29 cellular contexts compared by ENCODE assay signal in genomic region chr3:110567032-110567431, GRCh38.
"Had no signal": no experiment of that assay in that cellular context is flagged by ENCODE, and none has a peak within 500 bp of the region (broad histone marks: within the 10 kb centered on the region; RNA-seq: fewer than 3 reads in every experiment).

No MANE protein-coding gene starts in this region.

- H3K4me3 Mint-ChIP-seq: natural killer cell; neural progenitor cell; stimulated activated naive B cell treated with anti-CD40 and anti-IgM and Interleukin-4, amounts not matched to agents 10 μg/mL and 1 μg/mL and 100 μg/mL, for 72 hours had no signal

- H3K36me3 Mint-ChIP-seq: stimulated activated naive B cell treated with anti-CD40 and anti-IgM and Interleukin-4, amounts not matched to agents 10 μg/mL and 1 μg/mL and 100 μg/mL, for 72 hours had no signal

- H3K27ac ChIP-seq: breast epithelium, heart left ventricle, neural progenitor cell, parathyroid adenoma, psoas muscle, stomach, thyroid gland, upper lobe of left lung, vagina, WERI-Rb-1 had no signal

- H3K9ac ChIP-seq: neural progenitor cell, parathyroid adenoma had no signal

- FAIRE-seq: endothelial cell of umbilical vein, TTC549 had no signal

- H3K4me1 ChIP-seq: breast epithelium, heart left ventricle, neural progenitor cell, parathyroid adenoma, psoas muscle, stomach, thyroid gland, upper lobe of left lung, vagina had no signal

- H3K27me3 Mint-ChIP-seq: stimulated activated naive B cell treated with anti-CD40 and anti-IgM and Interleukin-4, amounts not matched to agents 10 μg/mL and 1 μg/mL and 100 μg/mL, for 72 hours had no signal

- H3K36me3 ChIP-seq: breast epithelium, heart left ventricle, neural progenitor cell, stomach, thyroid gland, upper lobe of left lung, vagina, WERI-Rb-1 had no signal

- H3K9me3 ChIP-seq: breast epithelium, psoas muscle, thyroid gland, upper lobe of left lung, vagina had no signal

- H3K27me3 ChIP-seq: breast epithelium, heart left ventricle, neural progenitor cell, stomach, thyroid gland, upper lobe of left lung, vagina had no signal

- H3K79me2 ChIP-seq: parathyroid adenoma had no signal

- H3K4me3 ChIP-seq: breast epithelium, heart left ventricle, neural progenitor cell, psoas muscle, smooth muscle cell, stomach, thyroid gland, upper lobe of left lung, vagina had no signal

- H2AFZ ChIP-seq: neural progenitor cell, parathyroid adenoma had no signal

- DNase-seq: activated CD4-positive, alpha-beta T cell treated with anti-CD3 and anti-CD28 coated beads for 48 hours; activated CD4-positive, alpha-beta T cell treated with anti-CD3 and anti-CD28 coated beads, Interleukin-2, amount 50 U/mL, for 48 hours; activated CD8-positive, alpha-beta memory T cell treated with anti-CD3 and anti-CD28 coated beads, Interleukin-2, amount 50 U/mL, for 4 hours; activated gamma-delta T cell; activated naive CD4-positive, alpha-beta T cell treated with anti-CD3 and anti-CD28 coated beads, Interleukin-2, amount 50 U/mL, for 16 hours; activated T-cell treated with anti-CD3 and anti-CD28 coated beads, Interleukin-2, amount 50 U/mL, for 1 hour; amniotic stem cell; central memory CD4-positive, alpha-beta T cell; heart left ventricle; natural killer cell; occipital lobe; psoas muscle; stimulated activated CD4-positive, alpha-beta T cell treated with anti-CD3 and anti-CD28 coated beads, Interleukin-1b, Interleukin-23, amount 100 ng/mL, for 48 hours; stimulated activated CD4-positive, alpha-beta T cell treated with anti-CD3 and anti-CD28 coated beads, Interleukin-4, amount 100 ng/mL, for 4 hours; stimulated activated CD8-positive, alpha-beta memory T cell treated with anti-CD3 and anti-CD28 coated beads, Interleukin-4, amount 100 ng/mL, for 48 hours; stimulated activated naive B cell treated with anti-CD40 and anti-IgM and Interleukin-4, amounts not matched to agents 10 μg/mL and 1 μg/mL and 100 μg/mL, for 72 hours; stomach; T-helper 9 cell; thyroid gland; upper lobe of left lung; WERI-Rb-1 had no signal

- ATAC-seq: activated CD4-positive, CD25-positive, alpha-beta regulatory T cell treated with anti-CD3 and anti-CD28 coated beads, Interleukin-2, amount 50 U/mL, for 24 hours; heart left ventricle; natural killer cell; psoas muscle; stimulated activated naive B cell treated with anti-CD40 and anti-IgM and Interleukin-4, amounts not matched to agents 10 μg/mL and 1 μg/mL and 100 μg/mL, for 72 hours had no signal

- H3K4me1 Mint-ChIP-seq: natural killer cell; neural progenitor cell; stimulated activated naive B cell treated with anti-CD40 and anti-IgM and Interleukin-4, amounts not matched to agents 10 μg/mL and 1 μg/mL and 100 μg/mL, for 72 hours had no signal

- H3K4me2 ChIP-seq: neural progenitor cell had no signal

- H3K27ac Mint-ChIP-seq: natural killer cell; neural progenitor cell; stimulated activated naive B cell treated with anti-CD40 and anti-IgM and Interleukin-4, amounts not matched to agents 10 μg/mL and 1 μg/mL and 100 μg/mL, for 72 hours had no signal
